Comparison of ENCODE assay signal across 8 cellular contexts in genomic region chr3:183447206-183448001, GRCh38. TPM values are rescaled to one million over a fixed set of nuclear protein-coding genes. Genes with fewer than 3 reads are reported as not detected.
A peak's percentile ranks its signal among the peaks of the same experiment; 100 is the strongest.
DNase-seq lines count a peak whose midpoint lies in the region; ATAC-seq, FAIRE-seq and TF ChIP-seq lines count a peak whose summit lies in the region.

No MANE protein-coding gene starts in this region.

- peaks cover 29% of the 10 kb centered on the region for H3K36me3 Mint-ChIP-seq in endodermal cell (ENCODE audit: low read depth)

- H3K4me3 ChIP-seq in BLaER1 = peak overlapping the region; percentile 87
- peak overlapping the region; percentile 98 for H3K4me3 ChIP-seq in endodermal cell (ENCODE audit: low read length)

- peak; percentile 90 for DNase-seq in HTR-8/SVneo (ENCODE audit: insufficient read length, low spot score)
- peak; percentile 95 for DNase-seq in NOMO-1 treated with dmso at 0.1 percent for 144 hours (lab: John Stamatoyannopoulos, UW; ENCODE audit: unreplicated experiment)
- DNase-seq in activated CD8-positive, alpha-beta memory T cell treated with anti-CD3 and anti-CD28 coated beads, Interleukin-2, amount 50 U/mL, for 1 hour (ENCODE audit: extremely low read depth) = peak; percentile 46
- DNase-seq in endodermal cell = peak; percentile 99
- DNase-seq in mesenteric fat pad (ENCODE audit: low spot score) = peak; percentile 92
- DNase-seq in stimulated activated CD8-positive, alpha-beta memory T cell treated with anti-CD3 and anti-CD28 coated beads, Interleukin-12 subunit alpha, Interleukin-12 subunit beta, amount 100 ng/mL, for 4 hours (ENCODE audit: low read depth) = peak; percentile 41

- peak overlapping the region; percentile 100 for H3K4me3 Mint-ChIP-seq in endodermal cell

- peaks cover 5% of the 10 kb centered on the region for H3K36me3 ChIP-seq in BLaER1
- H3K36me3 ChIP-seq in endodermal cell (ENCODE audit: control insufficient read depth, insufficient read depth, low read length) = peaks cover 25% of the 10 kb centered on the region

- peaks cover 17% of the 10 kb centered on the region for H3K9me3 ChIP-seq in BLaER1
- peaks cover 28% of the 10 kb centered on the region for H3K9me3 ChIP-seq in endodermal cell (ENCODE audit: control insufficient read depth, low read length)

- no peaks in the 10 kb centered on the region for H4K20me1 ChIP-seq in BLaER1

- H3K9me3 Mint-ChIP-seq in endodermal cell = peaks cover 21% of the 10 kb centered on the region

- peak; percentile 16 for TF ChIP-seq CTCF in endodermal cell (conservative IDR thresholded peaks at IDR 0.05)

- 1% methylated on average over 20 to 54 of the region's 54 CpGs for WGBS in endodermal cell (ENCODE audit: insufficient coverage in 1 of 2, insufficient read length in 1 of 2), 2 experiments

- H3K9ac ChIP-seq in BLaER1 (peak overlapping the region; percentile 84), endodermal cell (ENCODE audit: extremely low read depth, low read length, poor library complexity, severe bottlenecking) (peak overlapping the region; percentile 92)

- H3K4me1 Mint-ChIP-seq in endodermal cell = peaks cover 13% of the 10 kb centered on the region

- H3K27ac Mint-ChIP-seq in endodermal cell = peak overlapping the region; percentile 97

- no peaks in the 10 kb centered on the region for H3K27me3 Mint-ChIP-seq in endodermal cell (ENCODE audit: insufficient read depth)

- peak; percentile 82 for ATAC-seq in GM19397 (IDR thresholded peaks at IDR 0.05; ENCODE audit: unreplicated experiment)

- H3K27ac ChIP-seq in BLaER1 = peak overlapping the region; percentile 49
- peak overlapping the region; percentile 74 for H3K27ac ChIP-seq in endodermal cell (ENCODE audit: low read depth, low read length)

- FAIRE-seq in HTR-8/SVneo (lab: Jason Lieb, UNC) = peak; percentile 98

- peak overlapping the region; percentile 86 for H3K4me2 ChIP-seq in BLaER1

- peaks cover 18% of the 10 kb centered on the region for H3K4me1 ChIP-seq in BLaER1
- H3K4me1 ChIP-seq in endodermal cell (ENCODE audit: control insufficient read depth, insufficient read depth, low read length) = no peaks in the 10 kb centered on the region

- no peaks in the 10 kb centered on the region for H3K27me3 ChIP-seq in BLaER1
- no peaks in the 10 kb centered on the region for H3K27me3 ChIP-seq in endodermal cell (ENCODE audit: control insufficient read depth, insufficient read depth, low read length, poor library complexity, severe bottlenecking)

RNA-seq across cellular contexts. Expression of gene MCF2L2, which starts 19.0 kb away (rescaled TPM):
- 10 to 100 TPM; 72.6 to 86.5 TPM for total RNA-seq in endodermal cell
- 21.3 TPM for polyA plus RNA-seq in endodermal cell (2013, experiment 1 of 2)
- polyA plus RNA-seq in endodermal cell (2013, experiment 2 of 2) = 22.1 TPM
- total RNA-seq in mesenteric fat pad = 0.16 TPM

Comparison
In these comparisons a context has a peak if more than half of its experiments do, and no peak if none do; other contexts are left out.
1. Peak in every context shown above with its lines: DNase-seq, ATAC-seq, H3K4me3 ChIP-seq and H3K27ac ChIP-seq.
2. DNase-seq: peak in every context shown above with its lines; median percentile 99 in endodermal cell; 95 in NOMO-1 treated with dmso at 0.1 percent for 144 hours; 92 in mesenteric fat pad; 90 in HTR-8/SVneo; 46 in activated CD8-positive, alpha-beta memory T cell treated with anti-CD3 and anti-CD28 coated beads, Interleukin-2, amount 50 U/mL, for 1 hour; 41 in stimulated activated CD8-positive, alpha-beta memory T cell treated with anti-CD3 and anti-CD28 coated beads, Interleukin-12 subunit alpha, Interleukin-12 subunit beta, amount 100 ng/mL, for 4 hours.
3. RNA of gene MCF2L2, which starts 19.0 kb away (total RNA-seq): 72.6 to 86.5 TPM in endodermal cell; 0.16 TPM in mesenteric fat pad (single experiment); every median in the first group is over 10 times any median in the second.